20 cellular contexts compared by ENCODE assay signal in genomic region chr10:114748270-114748669, GRCh38.
DNase-seq lines count a peak whose midpoint lies in the region; ATAC-seq and TF ChIP-seq lines count a peak whose summit lies in the region.
"Had no signal": no experiment of that assay in that cellular context is flagged by ENCODE, and none has a peak within 500 bp of the region (broad histone marks: within the 10 kb centered on the region; RNA-seq: fewer than 3 reads in every experiment).

No MANE protein-coding gene starts in this region.

- H3K27ac Mint-ChIP-seq in activated T-cell treated with anti-CD3 and anti-CD28 coated beads, Interleukin-2, amount 50 U/mL, for 72 hours = no peak overlapping the region
- H3K27ac Mint-ChIP-seq in CD4-positive, alpha-beta memory T cell = peak overlapping the region in 1 of 7 donors; percentile 14

- TF ChIP-seq RAD21 in SK-N-SH (IDR thresholded peaks at IDR 0.05; ENCODE audit: low read length) = no peak

- 0 out of 4 replicates have a peak, but pooled peaks of 1 of the 2 experiments have one; percentile 24 for TF ChIP-seq EP300 in SK-N-SH (IDR thresholded peaks at IDR 0.05; ENCODE audit: borderline replicate concordance in 1 of 2, low read depth in 1 of 2, low read length in 1 of 2)

- no peak for TF ChIP-seq POLR2A in gastrocnemius medialis (IDR thresholded peaks at IDR 0.05)

- H3K4me2 ChIP-seq in SK-N-SH = no peak overlapping the region

- 44% methylated on average over 1 of the region's 1 CpG for WGBS in SK-N-SH (ENCODE audit: low lambda C conversion rate)
- WGBS in heart right ventricle, 2 donors = 48 to 70% methylated on average over 1 of the region's 1 CpG

- no peaks in the 10 kb centered on the region for H3K4me1 ChIP-seq in SK-N-SH (ENCODE audit: control insufficient read depth in 1 of 2, insufficient read depth in 2 of 2, low read depth in 1 of 2, low read length in 1 of 2)
- peaks cover 4 to 76% (median 36%) of the 10 kb centered on the region in 9 donors for H3K4me1 ChIP-seq in heart right ventricle
- peaks cover 0 to 4% of the 10 kb centered on the region in 2 donors for H3K4me1 ChIP-seq in gastrocnemius medialis
- no peaks in the 10 kb centered on the region for H3K4me1 ChIP-seq in CD4-positive, alpha-beta memory T cell (ENCODE audit: insufficient read depth, low read length)
- H3K4me1 ChIP-seq: BE2C had no signal

- in situ Hi-C loops in gastrocnemius medialis (cut with MboI; ENCODE audit: low sequenced_read_pairs in 4 of 4) = no loop called here

- H3K9me3 Mint-ChIP-seq in activated T-cell treated with anti-CD3 and anti-CD28 coated beads, Interleukin-2, amount 50 U/mL, for 72 hours = peaks cover 0 to 3% of the 10 kb centered on the region in 2 donors
- peaks cover 0 to 3% (median 0%) of the 10 kb centered on the region in 8 donors for H3K9me3 Mint-ChIP-seq in CD4-positive, alpha-beta memory T cell

- peaks cover 6% of the 10 kb centered on the region for H3F3A ChIP-seq in SK-N-SH (replicated peaks; ENCODE audit: insufficient read depth)

- H4K20me1 ChIP-seq in SK-N-SH (ENCODE audit: insufficient read depth) = no peaks in the 10 kb centered on the region

- H3K9ac ChIP-seq in SK-N-SH = no peak overlapping the region

- POLR2A ChIA-PET in SK-N-SH (lab: Yijun Ruan, JAX) = no interaction called here
- POLR2A ChIA-PET in CD4-positive, alpha-beta memory T cell (lab: Charles Lee; ENCODE audit: partially characterized antibody) = interaction anchor here (0.7 kb wide), 1 partner anchor 272 kb away, joined by 3 read pairs; no protein-coding TSS in a partner anchor

- ATAC-seq in heart right ventricle (peak in 4 of 8 donors; percentile 51 to 67 (median 62)), gastrocnemius medialis (no peak)
- no peak for ATAC-seq in activated T-cell treated with anti-CD3 and anti-CD28 coated beads, Interleukin-2, amount 50 U/mL, for 72 hours (replicated peaks in 1 of 2)
- ATAC-seq: PC-3 had no signal

- H3K36me3 Mint-ChIP-seq in activated T-cell treated with anti-CD3 and anti-CD28 coated beads, Interleukin-2, amount 50 U/mL, for 72 hours (ENCODE audit: insufficient read depth in 2 of 2) = no peaks in the 10 kb centered on the region
- H3K36me3 Mint-ChIP-seq in CD4-positive, alpha-beta memory T cell = no peaks in the 10 kb centered on the region

- no peak overlapping the region for H2AFZ ChIP-seq in SK-N-SH (ENCODE audit: low read depth)

- H3K79me2 ChIP-seq in SK-N-SH (ENCODE audit: insufficient read depth) = no peaks in the 10 kb centered on the region

- DNase-seq in SK-N-SH (peak; percentile 49), heart right ventricle (no peak), gastrocnemius medialis (no peak), dermis blood vessel endothelial cell (no peak)
- DNase-seq in activated T-cell treated with anti-CD3 and anti-CD28 coated beads, Interleukin-2, amount 50 U/mL, for 72 hours = no peak
- no peak for DNase-seq in CD4-positive, alpha-beta memory T cell
- DNase-seq: BE2C, COR-L47, DMS79, H7, Kasumi-1, MG63, NCI-H1417 treated with DMSO at 0.1 percent for 48 hours, NCI-H187, NCI-H446, NCI-H526, PC-3 had no signal

- H3K9me2 ChIP-seq in SK-N-SH = no peaks in the 10 kb centered on the region

- intact Hi-C loops in heart right ventricle (cut with DNase I) = loop anchor here in 1 of 10 donors (2.0 kb wide), 1 partner anchor 33 kb away; no protein-coding TSS in a partner anchor
- intact Hi-C loops in gastrocnemius medialis (cut with DNase I; ENCODE audit: low total_unique reads) = no loop called here
- intact Hi-C loops in CD4-positive, alpha-beta memory T cell (cut with micrococcal nuclease) = no loop called here

- TF ChIP-seq CTCF in SK-N-SH (IDR thresholded peaks at IDR 0.05) (no peak), heart right ventricle (IDR thresholded peaks at IDR 0.05) (no peak), gastrocnemius medialis (IDR thresholded peaks at IDR 0.05 in 4 of 5, conservative IDR thresholded peaks at IDR 0.05 in 1 of 5) (no peak)

- no peaks in the 10 kb centered on the region for H3K36me3 ChIP-seq in KOPT-K1 (ENCODE audit: insufficient read depth, low read length)
- no peaks in the 10 kb centered on the region for H3K36me3 ChIP-seq in SK-N-SH (replicated peaks in 1 of 2; ENCODE audit: control insufficient read depth in 1 of 2, insufficient read depth in 2 of 2, low read length in 1 of 2)
- no peaks in the 10 kb centered on the region for H3K36me3 ChIP-seq in heart right ventricle
- no peaks in the 10 kb centered on the region for H3K36me3 ChIP-seq in gastrocnemius medialis
- no peaks in the 10 kb centered on the region for H3K36me3 ChIP-seq in CD4-positive, alpha-beta memory T cell (ENCODE audit: insufficient read depth, low read length)
- H3K36me3 ChIP-seq: BE2C had no signal

- H3K9me3 ChIP-seq in KOPT-K1 (ENCODE audit: insufficient read depth, low read length, poor library complexity, severe bottlenecking) = peaks cover 5% of the 10 kb centered on the region
- H3K9me3 ChIP-seq in SK-N-SH = no peaks in the 10 kb centered on the region
- H3K9me3 ChIP-seq in heart right ventricle = no peaks in the 10 kb centered on the region
- H3K9me3 ChIP-seq in gastrocnemius medialis = no peaks in the 10 kb centered on the region
- no peaks in the 10 kb centered on the region for H3K9me3 ChIP-seq in CD4-positive, alpha-beta memory T cell (ENCODE audit: control insufficient read depth in 1 of 2, low read length in 2 of 2)
- H3K9me3 ChIP-seq: BE2C had no signal

- CTCF ChIA-PET in SK-N-SH (lab: Yijun Ruan, JAX) = interaction anchor here (1.1 to 1.6 kb wide), 2 partner anchors 14 to 38 kb away, joined by 3 to 6 read pairs; no protein-coding TSS in a partner anchor
- CTCF ChIA-PET in CD4-positive, alpha-beta memory T cell (lab: Charles Lee; ENCODE audit: partially characterized antibody) = interaction anchor here (1.0 kb wide), 1 partner anchor 177 kb away, joined by 3 read pairs; no protein-coding TSS in a partner anchor

- H3K27ac ChIP-seq in KOPT-K1 (ENCODE audit: low read depth, low read length, poor library complexity, severe bottlenecking) = peak overlapping the region; percentile 45
- H3K27ac ChIP-seq in SK-N-SH (ENCODE audit: low read depth in 2 of 2, low read length in 1 of 2) = peak overlapping the region in 1 of 2 experiments; percentile 0; a peak in 1 of 4 replicates
- H3K27ac ChIP-seq in heart right ventricle = peak overlapping the region; percentile 69 to 87 (median 76)
- H3K27ac ChIP-seq in gastrocnemius medialis = peak overlapping the region in 3 of 4 donors; percentile 63 to 74 (median 73)
- no peak overlapping the region for H3K27ac ChIP-seq in CD4-positive, alpha-beta memory T cell (ENCODE audit: low read depth, low read length)
- H3K27ac ChIP-seq: RWPE1 had no signal

- H3K4me3 ChIP-seq in SK-N-SH (ENCODE audit: low read depth in 2 of 2, low read length in 1 of 2) (no peak overlapping the region), heart right ventricle (no peak overlapping the region), gastrocnemius medialis (no peak overlapping the region)
- no peak overlapping the region for H3K4me3 ChIP-seq in CD4-positive, alpha-beta memory T cell (ENCODE audit: low read length in 2 of 2)
- H3K4me3 ChIP-seq: MG63 had no signal

- peaks cover 31% of the 10 kb centered on the region for H3K27me3 Mint-ChIP-seq in activated T-cell treated with anti-CD3 and anti-CD28 coated beads, Interleukin-2, amount 50 U/mL, for 72 hours (ENCODE audit: low read depth)
- peaks cover 5 to 22% of the 10 kb centered on the region in 2 donors for H3K27me3 Mint-ChIP-seq in CD4-positive, alpha-beta memory T cell

- no peaks in the 10 kb centered on the region for H3K4me1 Mint-ChIP-seq in activated T-cell treated with anti-CD3 and anti-CD28 coated beads, Interleukin-2, amount 50 U/mL, for 72 hours (ENCODE audit: low read depth)
- no peaks in the 10 kb centered on the region for H3K4me1 Mint-ChIP-seq in CD4-positive, alpha-beta memory T cell

- H3K27me3 ChIP-seq in SK-N-SH (ENCODE audit: insufficient read depth) (no peaks in the 10 kb centered on the region), heart right ventricle (no peaks in the 10 kb centered on the region), gastrocnemius medialis (no peaks in the 10 kb centered on the region)
- no peaks in the 10 kb centered on the region for H3K27me3 ChIP-seq in CD4-positive, alpha-beta memory T cell (ENCODE audit: insufficient read depth, low read length)
- H3K27me3 ChIP-seq: BE2C, MG63 had no signal

- H3K4me3 Mint-ChIP-seq in activated T-cell treated with anti-CD3 and anti-CD28 coated beads, Interleukin-2, amount 50 U/mL, for 72 hours = no peak overlapping the region
- no peak overlapping the region for H3K4me3 Mint-ChIP-seq in CD4-positive, alpha-beta memory T cell
- H3K4me3 Mint-ChIP-seq: IgD-negative memory B cell had no signal

TF ChIP-seq in SK-N-SH, 30 proteins besides CTCF, POLR2A, EP300 and RAD21:
- TF ChIP-seq FOXJ3 (CRISPR knock-in tag; IDR thresholded peaks at IDR 0.05) = peak; percentile 53; the same call in 1 of the 2 replicates
- no peak for TF ChIP-seq USF1 (IDR thresholded peaks at IDR 0.05; ENCODE audit: borderline replicate concordance, low read depth)
- TF ChIP-seq TCF12 (IDR thresholded peaks at IDR 0.05) = peak; percentile 40; the same call in 1 of the 2 replicates
- peak; percentile 72 for TF ChIP-seq GATA2 (CRISPR knock-in tag; IDR thresholded peaks at IDR 0.05)
